ENCODE assay signal across 21 cellular contexts in genomic region chr2:79906149-79906548, GRCh38.
DNase-seq lines count a peak whose midpoint lies in the region; ATAC-seq, FAIRE-seq and TF ChIP-seq lines count a peak whose summit lies in the region.
"Had no signal": no experiment of that assay in that cellular context is flagged by ENCODE, and none has a peak within 500 bp of the region (broad histone marks: within the 10 kb centered on the region; RNA-seq: fewer than 3 reads in every experiment).

No MANE protein-coding gene starts in this region.

- no TSS peak for BruUV-seq in HepG2 (replicated peaks; lab: Mats Ljungman, UMichigan)

- H3K4me1 ChIP-seq in HepG2 (ENCODE audit: insufficient read depth, low read length) = no peaks in the 10 kb centered on the region
- H3K4me1 ChIP-seq in right lobe of liver = no peaks in the 10 kb centered on the region
- H3K4me1 ChIP-seq in esophagus squamous epithelium = no peaks in the 10 kb centered on the region

- H3K27ac Mint-ChIP-seq in mesothelial cell of epicardium = peak overlapping the region; percentile 50
- H3K27ac Mint-ChIP-seq: B cell; CD8-positive, alpha-beta memory T cell; H9 had no signal

- intact Hi-C loops in HepG2 (cut with micrococcal nuclease; ENCODE audit: unreplicated experiment) (no loop called here), right lobe of liver (cut with DNase I) (no loop called here), esophagus squamous epithelium (cut with DNase I) (no loop called here)

- TF ChIP-seq POLR2A in HepG2 (IDR thresholded peaks at IDR 0.05; ENCODE audit: insufficient read depth in 1 of 2, low read depth in 2 of 2, low read length in 2 of 2) = no peak
- TF ChIP-seq POLR2A in right lobe of liver (IDR thresholded peaks at IDR 0.05) = no peak
- no peak for TF ChIP-seq POLR2A in esophagus squamous epithelium (IDR thresholded peaks at IDR 0.05)

- no peaks in the 10 kb centered on the region for H3K79me2 ChIP-seq in HepG2 (ENCODE audit: insufficient read depth, low read length)

- H3K4me3 Mint-ChIP-seq in mesothelial cell of epicardium = no peak overlapping the region
- H3K4me3 Mint-ChIP-seq: B cell; CD4-positive, CD25-positive, alpha-beta regulatory T cell; CD8-positive, alpha-beta memory T cell; H9 had no signal

- TF ChIP-seq EP300 in HepG2 (IDR thresholded peaks at IDR 0.05; ENCODE audit: low read depth in 2 of 2, low read length in 2 of 2) = no peak
- no peak for TF ChIP-seq EP300 in HepG2 (CRISPR knock-in tag; IDR thresholded peaks at IDR 0.05; ENCODE audit: borderline replicate concordance)

- H3K9me3 ChIP-seq in HepG2 (ENCODE audit: low read length) (no peaks in the 10 kb centered on the region), right lobe of liver (no peaks in the 10 kb centered on the region), esophagus squamous epithelium (no peaks in the 10 kb centered on the region)

- CTCF ChIA-PET in HepG2 (lab: Yijun Ruan, JAX; ENCODE audit: low intra/inter-chr PET ratio, low total read pairs) = no interaction called here

- no peak for FAIRE-seq in HepG2 (lab: Jason Lieb, UNC)
- FAIRE-seq: GM12878, GM19239, H1, HTR-8/SVneo had no signal

- POLR2A ChIA-PET in HepG2 (lab: Yijun Ruan, JAX) = no interaction called here

- H3K36me3 ChIP-seq in HepG2 (replicated peaks in 1 of 2; ENCODE audit: control insufficient read depth in 1 of 2, insufficient read depth in 2 of 2, low read length in 2 of 2) = no peaks in the 10 kb centered on the region
- H3K36me3 ChIP-seq in right lobe of liver = no peaks in the 10 kb centered on the region
- H3K36me3 ChIP-seq in esophagus squamous epithelium = no peaks in the 10 kb centered on the region

- H3K36me3 Mint-ChIP-seq in mesothelial cell of epicardium = no peaks in the 10 kb centered on the region
- H3K36me3 Mint-ChIP-seq: CD4-positive, CD25-positive, alpha-beta regulatory T cell; CD8-positive, alpha-beta memory T cell had no signal

- TF ChIP-seq RAD21 in HepG2 (CRISPR knock-in tag; IDR thresholded peaks at IDR 0.05) = no peak

- H3K9me3 Mint-ChIP-seq in mesothelial cell of epicardium = no peaks in the 10 kb centered on the region
- H3K9me3 Mint-ChIP-seq: H9 had no signal

- no peak for DNase-seq in HepG2 (ENCODE audit: low spot score)
- no peak for DNase-seq in right lobe of liver
- DNase-seq in mesothelial cell of epicardium (ENCODE audit: low spot score in 2 of 2, unreplicated experiment in 2 of 2) = no peak
- peak; percentile 25 for DNase-seq in pons (ENCODE audit: low spot score)
- no peak for DNase-seq in esophagus squamous epithelium (lab: John Stamatoyannopoulos, UW)
- no peak for DNase-seq in left lobe of liver (ENCODE audit: low spot score)
- DNase-seq in stimulated activated CD4-positive, alpha-beta T cell treated with anti-CD3 and anti-CD28 coated beads, Interleukin-4, amount 100 ng/mL, for 1 hour = no peak
- DNase-seq: 8988T; CD4-positive, CD25-positive, alpha-beta regulatory T cell; CD8-positive, alpha-beta memory T cell; COR-L47; DMS 273 treated with DMSO at 0.1 percent for 48 hours; DMS53; DND-41; EL; H9 had no signal

- no peak overlapping the region for H3K4me2 ChIP-seq in HepG2 (ENCODE audit: low read depth, low read length)

- ATAC-seq in HepG2 = no peak
- ATAC-seq in right lobe of liver = no peak
- no peak for ATAC-seq in left lobe of liver
- ATAC-seq: GM12878 had no signal

- H3K4me1 Mint-ChIP-seq in mesothelial cell of epicardium = peaks cover 55% of the 10 kb centered on the region
- H3K4me1 Mint-ChIP-seq: B cell; CD4-positive, CD25-positive, alpha-beta regulatory T cell; CD8-positive, alpha-beta memory T cell had no signal

- no peak overlapping the region for H3K9ac ChIP-seq in HepG2 (ENCODE audit: insufficient read depth, low read depth, low read length)

- 0% methylated on average over 6 of the region's 6 CpGs for WGBS in HepG2 (ENCODE audit: low lambda C conversion rate)
- 50% methylated on average over 6 of the region's 6 CpGs for WGBS in right lobe of liver (ENCODE audit: insufficient coverage, low coverage, low lambda C conversion rate, missing lambda C conversion rate)
- 66 to 77% methylated on average over 6 of the region's 6 CpGs for WGBS in esophagus squamous epithelium, 2 donors

- H3K4me3 ChIP-seq in HepG2 (replicated peaks in 1 of 3; ENCODE audit: insufficient read depth in 1 of 3, low read depth in 2 of 3, low read length in 3 of 3) = no peak overlapping the region
- no peak overlapping the region for H3K4me3 ChIP-seq in right lobe of liver
- H3K4me3 ChIP-seq in esophagus squamous epithelium = no peak overlapping the region
- H3K4me3 ChIP-seq: GM12878 had no signal

- TF ChIP-seq CTCF in HepG2 (CRISPR knock-in tag; IDR thresholded peaks at IDR 0.05) (no peak), right lobe of liver (IDR thresholded peaks at IDR 0.05) (no peak), mesothelial cell of epicardium (IDR thresholded peaks at IDR 0.05; ENCODE audit: unreplicated experiment) (no peak), esophagus squamous epithelium (IDR thresholded peaks at IDR 0.05) (no peak)

- peaks cover 3% of the 10 kb centered on the region for H3K27me3 Mint-ChIP-seq in mesothelial cell of epicardium (ENCODE audit: low read depth)
- H3K27me3 Mint-ChIP-seq: B cell; CD4-positive, CD25-positive, alpha-beta regulatory T cell had no signal

- in situ Hi-C loops in HepG2 (cut with HindIII; ENCODE audit: extremely low pct_ligation_motif_present, low pct_unique_long_range_greater_than_20kb) = no loop called here

- no peaks in the 10 kb centered on the region for H4K20me1 ChIP-seq in HepG2 (ENCODE audit: insufficient read depth, low read length)

- no peak overlapping the region for H2AFZ ChIP-seq in HepG2 (ENCODE audit: low read length)

- H3K27ac ChIP-seq in HepG2 (ENCODE audit: extremely low read length, insufficient read depth, low read length) (no peak overlapping the region), right lobe of liver (no peak overlapping the region), esophagus squamous epithelium (no peak overlapping the region)

- H3K27me3 ChIP-seq in HepG2 (ENCODE audit: control insufficient read depth in 1 of 2, insufficient read depth in 2 of 2, low read length in 2 of 2) (peaks cover 0 to 3% of the 10 kb centered on the region in 2 experiments; a peak in 1 of 5 replicates), right lobe of liver (no peaks in the 10 kb centered on the region), esophagus squamous epithelium (no peaks in the 10 kb centered on the region)

TF ChIP-seq in HepG2, 621 proteins besides CTCF, POLR2A, EP300 and RAD21:
- TF ChIP-seq MNT (IDR thresholded peaks at IDR 0.05) = peak; percentile 82
- no peak for TF ChIP-seq ZFP91 (CRISPR knock-in tag; IDR thresholded peaks at IDR 0.05; ENCODE audit: borderline replicate concordance)
- no peak for TF ChIP-seq TP53 (CRISPR knock-in tag; conservative IDR thresholded peaks at IDR 0.05)
- no peak for TF ChIP-seq DNMT3B (CRISPR knock-in tag; conservative IDR thresholded peaks at IDR 0.05)
